19 cellular contexts compared by ENCODE assay signal in the genomic region with DNA sequence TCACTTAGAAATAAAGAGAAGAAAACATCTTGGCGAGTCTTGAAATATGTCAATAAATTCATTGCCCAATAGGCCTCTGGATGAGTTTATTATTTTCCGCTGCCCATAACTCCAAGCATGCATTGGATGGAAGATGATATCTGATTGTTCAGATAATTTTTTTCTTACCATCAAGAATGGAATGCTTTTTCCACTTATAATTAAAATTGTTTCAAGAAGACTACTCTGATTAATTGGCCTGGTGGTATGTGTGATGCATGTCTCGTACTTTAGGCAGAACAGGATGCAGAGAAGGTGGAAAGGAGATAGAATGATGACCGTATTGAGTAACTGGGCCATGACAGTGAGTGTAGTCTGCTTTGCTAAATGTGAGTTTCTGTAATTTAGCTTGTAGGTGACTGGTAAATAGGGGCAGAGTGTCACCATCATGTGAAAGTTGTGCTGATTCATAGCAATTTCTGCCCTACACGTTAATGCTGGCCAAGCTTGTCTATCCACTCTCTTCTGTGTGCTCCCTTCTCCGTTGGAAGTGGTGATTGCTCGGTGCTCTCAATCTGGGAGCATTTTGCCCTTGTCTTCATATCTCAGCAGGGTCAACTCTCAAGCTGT. TPM values are rescaled to one million over a fixed set of nuclear protein-coding genes. Genes with fewer than 3 reads are reported as not detected.
DNase-seq lines count a peak whose midpoint lies in the region; ATAC-seq, FAIRE-seq and TF ChIP-seq lines count a peak whose summit lies in the region.
"Had no signal": no experiment of that assay in that cellular context is flagged by ENCODE, and none has a peak within 500 bp of the region (broad histone marks: within the 10 kb centered on the region; RNA-seq: fewer than 3 reads in every experiment).

No MANE protein-coding gene starts in this region.

- no peak for FAIRE-seq in kidney (lab: Jason Lieb, UNC)
- FAIRE-seq: colon, H54 had no signal

- H3K9ac ChIP-seq in kidney (ENCODE audit: low read length in 2 of 2), result no peak overlapping the region

- H3K4me3 ChIP-seq in Panc1 (ENCODE audit: low read depth in 2 of 2, low read length in 2 of 2) (no peak overlapping the region), kidney (ENCODE audit: low read length in 2 of 2) (peak overlapping the region; percentile 27 to 50)
- H3K4me3 ChIP-seq: gastrocnemius medialis had no signal

- DNase-seq in Panc1 (ENCODE audit: low read depth, low spot score) (no peak), kidney (no peak), renal cortical epithelial cell (ENCODE audit: low read depth) (peak; percentile 59)
- DNase-seq: activated B cell treated with CpG ODN at 0.5 μM for 24 hours; activated CD8-positive, alpha-beta T cell treated with anti-CD3 and anti-CD28 coated beads for 36 hours; activated T-cell treated with anti-CD3 and anti-CD28 coated beads, Interleukin-2, amount 50 U/mL, for 48 hours; CD8-positive, alpha-beta T cell; DMS79 treated with DMSO at 0.1 percent for 48 hours; gastrocnemius medialis; NCI-H1436; NCI-H69; stimulated activated CD4-positive, alpha-beta T cell treated with anti-CD3 and anti-CD28 coated beads, Interleukin-12 subunit alpha, Interleukin-12 subunit beta, amount 100 ng/mL, for 4 hours had no signal

- intact Hi-C loops in Panc1 (cut with micrococcal nuclease; ENCODE audit: unreplicated experiment) (no loop called here), kidney (cut with DNase I) (no loop called here)

- H3K4me1 ChIP-seq in Panc1 (ENCODE audit: control insufficient read depth, insufficient read depth, low read length), result peaks cover 20% of the 10 kb centered on the region
- H3K4me1 ChIP-seq in kidney (ENCODE audit: control insufficient read depth in 1 of 2, insufficient read depth in 1 of 2, low read depth in 1 of 2, low read length in 2 of 2), result peaks cover 16 to 18% of the 10 kb centered on the region in 2 donors
- H3K4me1 ChIP-seq: gastrocnemius medialis had no signal

- H3K27ac ChIP-seq in Panc1 (ENCODE audit: low read length) (peak overlapping the region; percentile 55), kidney (ENCODE audit: low read depth in 2 of 2, low read length in 2 of 2) (no peak overlapping the region)
- H3K27ac ChIP-seq: gastrocnemius medialis had no signal

- H3K27me3 ChIP-seq in Panc1 (ENCODE audit: control insufficient read depth, insufficient read depth, low read length), result no peaks in the 10 kb centered on the region
- H3K27me3 ChIP-seq: gastrocnemius medialis had no signal

- CTCF ChIA-PET in Panc1 (lab: Charles Lee), result no interaction called here

- POLR2A ChIA-PET in Panc1 (lab: Charles Lee), result no interaction called here

- no peak for TF ChIP-seq CTCF in Panc1 (IDR thresholded peaks at IDR 0.05)
- no peak for TF ChIP-seq CTCF in kidney (IDR thresholded peaks at IDR 0.05; ENCODE audit: borderline replicate concordance, extremely low read depth, insufficient read depth)

- ATAC-seq in GM18907 (IDR thresholded peaks at IDR 0.05; ENCODE audit: unreplicated experiment), result peak; percentile 23
- ATAC-seq in Panc1, result no peak
- ATAC-seq in GM21526 (IDR thresholded peaks at IDR 0.05; ENCODE audit: low FRiP score, unreplicated experiment), result no peak
- no peak for ATAC-seq in GM18519 (IDR thresholded peaks at IDR 0.05; ENCODE audit: low FRiP score, unreplicated experiment)
- no peak for ATAC-seq in GM21619 (IDR thresholded peaks at IDR 0.05; ENCODE audit: unreplicated experiment)
- no peak for ATAC-seq in GM18498 (IDR thresholded peaks at IDR 0.05; ENCODE audit: unreplicated experiment)
- ATAC-seq: activated CD8-positive, alpha-beta T cell treated with anti-CD3 and anti-CD28 coated beads for 36 hours; CD8-positive, alpha-beta T cell; gastrocnemius medialis had no signal

- H3K9me3 ChIP-seq in Panc1 (ENCODE audit: control insufficient read depth, insufficient read depth, low read depth, low read length) (no peaks in the 10 kb centered on the region; the same call in 1 of the 2 replicates), kidney (ENCODE audit: control insufficient read depth in 1 of 2, low read length in 2 of 2) (no peaks in the 10 kb centered on the region)
- H3K9me3 ChIP-seq: gastrocnemius medialis had no signal

- H3K36me3 ChIP-seq in Panc1 (ENCODE audit: control insufficient read depth, insufficient read depth, low read length) (no peaks in the 10 kb centered on the region), kidney (ENCODE audit: control insufficient read depth in 1 of 2, insufficient read depth in 2 of 2, low read length in 2 of 2) (no peaks in the 10 kb centered on the region)
- H3K36me3 ChIP-seq: gastrocnemius medialis had no signal

- no TSS peak for BruUV-seq in Panc1 (replicated peaks; lab: Mats Ljungman, UMichigan)

- in situ Hi-C loops in Panc1 (cut with HindIII; ENCODE audit: low pct_unique_long_range_greater_than_20kb, low sequenced_read_pairs), result no loop called here

RNA-seq across cellular contexts. Expression of gene SPATA13, which starts 13.5 kb away (rescaled TPM):
- total RNA-seq in Panc1 (2021; ENCODE audit: unreplicated experiment) (7.9 TPM), kidney (69.2 TPM), renal cortical epithelial cell (7.3 and 27.4 TPM in 2 replicates)
- polyA plus RNA-seq in Panc1 (2012; ENCODE audit: insufficient read length), result 3.1 TPM
- 12.3 TPM for polyA plus RNA-seq in kidney (ENCODE audit: insufficient read depth, low read depth, low replicate concordance)

Comparison
In these comparisons a context has a peak if more than half of its experiments do, and no peak if none do; other contexts are left out.
1. H3K4me3 ChIP-seq: peak in kidney (2 of 2); none in Panc1 (0 of 2).